ENCODE assay signal across 1 cellular context in genomic region chr3:146165370-146165769, GRCh38.
TF ChIP-seq lines count a peak whose summit lies in the region.

No MANE protein-coding gene starts in this region.

TF ChIP-seq in SK-N-SH treated with all-trans-retinoic acid at 6 μM for 48 hours, 23 proteins besides CTCF, POLR2A, EP300 and RAD21 (continued from another document):
- TF ChIP-seq CSRNP3 (CRISPR knock-in tag; IDR thresholded peaks at IDR 0.05) (no peak), ZNF8 (CRISPR knock-in tag; IDR thresholded peaks at IDR 0.05) (no peak), ZFP3 (CRISPR knock-in tag; IDR thresholded peaks at IDR 0.05) (no peak), TCF4 (CRISPR knock-in tag; IDR thresholded peaks at IDR 0.05; ENCODE audit: borderline replicate concordance) (no peak), CREB5 (CRISPR knock-in tag; IDR thresholded peaks at IDR 0.05; ENCODE audit: low read depth) (no peak), POU6F1 (CRISPR knock-in tag; IDR thresholded peaks at IDR 0.05; ENCODE audit: borderline replicate concordance, low read depth) (no peak), GLIS3 (CRISPR knock-in tag; IDR thresholded peaks at IDR 0.05) (no peak), ESRRG (CRISPR knock-in tag; IDR thresholded peaks at IDR 0.05) (no peak), CSDC2 (CRISPR knock-in tag; IDR thresholded peaks at IDR 0.05) (no peak), ZFP30 (CRISPR knock-in tag; IDR thresholded peaks at IDR 0.05) (no peak), OSR1 (CRISPR knock-in tag; IDR thresholded peaks at IDR 0.05) (no peak), PATZ1 (CRISPR knock-in tag; IDR thresholded peaks at IDR 0.05; ENCODE audit: borderline replicate concordance) (no peak), ZNF70 (CRISPR knock-in tag; IDR thresholded peaks at IDR 0.05) (no peak), ZC3H10 (CRISPR knock-in tag; IDR thresholded peaks at IDR 0.05) (no peak), PPARA (CRISPR knock-in tag; IDR thresholded peaks at IDR 0.05; ENCODE audit: borderline replicate concordance) (no peak)
